ENCODE assay signal across 1 cellular context in genomic region chr1:20492751-20493150, GRCh38.
TF ChIP-seq lines count a peak whose summit lies in the region.

No MANE protein-coding gene starts in this region.

TF ChIP-seq in HepG2, 621 proteins besides CTCF, POLR2A, EP300 and RAD21:
- TF ChIP-seq TBL1XR1 (IDR thresholded peaks at IDR 0.05; ENCODE audit: borderline replicate concordance, low read length, partially characterized antibody): no peak
- TF ChIP-seq MYC (CRISPR knock-in tag; IDR thresholded peaks at IDR 0.05; ENCODE audit: borderline replicate concordance): no peak
- no peak for TF ChIP-seq ZSCAN20 (CRISPR knock-in tag; IDR thresholded peaks at IDR 0.05; ENCODE audit: borderline replicate concordance)
- TF ChIP-seq RARA (CRISPR knock-in tag; IDR thresholded peaks at IDR 0.05): no peak
- TF ChIP-seq PBX2 (CRISPR knock-in tag; IDR thresholded peaks at IDR 0.05): no peak
- TF ChIP-seq ZBTB33 (CRISPR knock-in tag; IDR thresholded peaks at IDR 0.05): no peak
- TF ChIP-seq FOXP1 (IDR thresholded peaks at IDR 0.05): no peak
- no peak for TF ChIP-seq FOXP1 (CRISPR knock-in tag; IDR thresholded peaks at IDR 0.05)
- no peak for TF ChIP-seq UBTF (CRISPR knock-in tag; IDR thresholded peaks at IDR 0.05)
- TF ChIP-seq KDM1A (CRISPR knock-in tag; IDR thresholded peaks at IDR 0.05): no peak
